Comparison of ENCODE assay signal across 8 cellular contexts in genomic region chr18:55522011-55522410, GRCh38.
DNase-seq lines count a peak whose midpoint lies in the region; ATAC-seq, FAIRE-seq and TF ChIP-seq lines count a peak whose summit lies in the region.

No MANE protein-coding gene starts in this region.

- H3K27ac Mint-ChIP-seq in progenitor cell of endocrine pancreas, result no peak overlapping the region

- no peaks in the 10 kb centered on the region for H3K27me3 Mint-ChIP-seq in progenitor cell of endocrine pancreas

- TF ChIP-seq CTCF in GM12878 (IDR thresholded peaks at IDR 0.05 in 2 of 3, conservative IDR thresholded peaks at IDR 0.05 in 1 of 3; ENCODE audit: control insufficient read depth in 2 of 3, extremely low read depth in 1 of 3, insufficient read depth in 1 of 3, low read depth in 3 of 3, low read length in 3 of 3), result peak; percentile 44 to 63 (median 55)
- TF ChIP-seq CTCF in progenitor cell of endocrine pancreas (IDR thresholded peaks at IDR 0.05; ENCODE audit: unreplicated experiment), result peak; percentile 44

- POLR2A ChIA-PET in GM12878 (lab: Charles Lee), result interaction anchor here (0.6 kb wide), 1 partner anchor 425 kb away, joined by 4 read pairs; no protein-coding TSS in a partner anchor

- no TSS peak for BruUV-seq in GM12878 (replicated peaks; lab: Mats Ljungman, UMichigan)

- TF ChIP-seq POLR2A in GM12878 (IDR thresholded peaks at IDR 0.05; ENCODE audit: low read depth, low read length), result no peak

- peak; percentile 64 for TF ChIP-seq RAD21 in GM12878 (IDR thresholded peaks at IDR 0.05; ENCODE audit: insufficient read depth, low read depth, low read length)

- ATAC-seq in HG03354 (IDR thresholded peaks at IDR 0.05; ENCODE audit: poor library complexity, severe bottlenecking, unreplicated experiment), result peak; percentile 62
- peak; percentile 70 for ATAC-seq in GM12878
- ATAC-seq in HG02763 (IDR thresholded peaks at IDR 0.05; ENCODE audit: unreplicated experiment), result no peak

- in situ Hi-C loops in GM12878 (cut with MboI), result no loop called here

- no peaks in the 10 kb centered on the region for H3K36me3 Mint-ChIP-seq in progenitor cell of endocrine pancreas (ENCODE audit: insufficient read depth)

- no peak overlapping the region for H2AFZ ChIP-seq in GM12878 (ENCODE audit: control insufficient read depth, low read depth, low read length)

- no peak overlapping the region for H3K9ac ChIP-seq in GM12878 (ENCODE audit: control insufficient read depth, insufficient read depth, low read length)

- peaks cover 2% of the 10 kb centered on the region for H3K4me1 Mint-ChIP-seq in progenitor cell of endocrine pancreas (ENCODE audit: low read depth)

- no peak overlapping the region for H3K27ac ChIP-seq in GM12878 (ENCODE audit: control insufficient read depth, insufficient read depth)

- no peaks in the 10 kb centered on the region for H3K36me3 ChIP-seq in GM12878 (ENCODE audit: control insufficient read depth in 2 of 2, insufficient read depth in 2 of 2, low read length in 1 of 2)

- H3K27me3 ChIP-seq in GM12878 (replicated peaks in 1 of 2; ENCODE audit: control insufficient read depth in 2 of 2, insufficient read depth in 2 of 2, low read length in 1 of 2), result no peaks in the 10 kb centered on the region

- intact Hi-C loops in GM12878 (cut with micrococcal nuclease; ENCODE audit: unreplicated experiment), result loop anchor here (2.0 kb wide), 1 partner anchor 105 kb away; no protein-coding TSS in a partner anchor

- no peaks in the 10 kb centered on the region for H3K9me3 Mint-ChIP-seq in progenitor cell of endocrine pancreas (ENCODE audit: low read depth)

- peak; percentile 30 to 35 for DNase-seq in activated T-cell treated with anti-CD3 and anti-CD28 coated beads, Interleukin-2, amount 50 U/mL, for 48 hours
- DNase-seq in activated T-cell treated with anti-CD3 and anti-CD28 coated beads, Interleukin-2, amount 50 U/mL, for 1 hour, result no peak
- DNase-seq in GM12878 (ENCODE audit: low read depth, low spot score), result no peak
- no peak for DNase-seq in progenitor cell of endocrine pancreas (ENCODE audit: low spot score, unreplicated experiment)
- no peak for DNase-seq in DMS114 treated with DMSO at 0.1 percent for 48 hours (lab: John Stamatoyannopoulos, UW; ENCODE audit: unreplicated experiment)
- DNase-seq in DMS153 (lab: John Stamatoyannopoulos, UW), result no peak

- SMC1A ChIA-PET in GM12878 (lab: Charles Lee; ENCODE audit: uncharacterized antibody, unreplicated experiment), result no interaction called here

- H4K20me1 ChIP-seq in GM12878 (ENCODE audit: control insufficient read depth, insufficient read depth), result no peaks in the 10 kb centered on the region

- WGBS in GM12878 (ENCODE audit: insufficient coverage, insufficient replicate concordance, low lambda C conversion rate, missing lambda C conversion rate), result 27% methylated on average over 3 of the region's 3 CpGs

- CTCF ChIA-PET in GM12878 (lab: Yijun Ruan, JAX), result interaction anchor here (1.2 to 1.6 kb wide), 4 partner anchors 9 to 287 kb away, joined by 4 to 6 read pairs (median 4); no protein-coding TSS in a partner anchor

- H3K4me1 ChIP-seq in GM12878 (ENCODE audit: control insufficient read depth, insufficient read depth, low read length), result no peaks in the 10 kb centered on the region

- H3K9me3 ChIP-seq in GM12878 (replicated peaks; ENCODE audit: control insufficient read depth, insufficient read depth, low read length), result no peaks in the 10 kb centered on the region

- no peak overlapping the region for H3K4me2 ChIP-seq in GM12878 (ENCODE audit: control insufficient read depth, insufficient read depth)

- no peak overlapping the region for H3K4me3 ChIP-seq in GM12878

- no peak overlapping the region for H3K4me3 Mint-ChIP-seq in progenitor cell of endocrine pancreas (ENCODE audit: low read depth)

- H3K79me2 ChIP-seq in GM12878 (ENCODE audit: control insufficient read depth, insufficient read depth, low read length), result no peaks in the 10 kb centered on the region

- peak; percentile 83 for FAIRE-seq in GM12878 (lab: Jason Lieb, UNC)

- RAD21 ChIA-PET in GM12878 (lab: Charles Lee; ENCODE audit: unreplicated experiment), result no interaction called here

- no peak for TF ChIP-seq EP300 in GM12878 (IDR thresholded peaks at IDR 0.05; ENCODE audit: borderline replicate concordance in 1 of 2, control insufficient read depth in 1 of 2, low read depth in 2 of 2, low read length in 2 of 2)

TF ChIP-seq in GM12878, 131 proteins besides CTCF, POLR2A, EP300 and RAD21:
- peak; percentile 54 for TF ChIP-seq SMC3 (IDR thresholded peaks at IDR 0.05; ENCODE audit: borderline replicate concordance, low read length)
- TF ChIP-seq NR2F1 (conservative IDR thresholded peaks at IDR 0.05), result no peak

Comparison
In these comparisons a context has a peak if more than half of its experiments do, and no peak if none do; other contexts are left out.
1. DNase-seq: peak in activated T-cell treated with anti-CD3 and anti-CD28 coated beads, Interleukin-2, amount 50 U/mL, for 48 hours (2 of 2); none in activated T-cell treated with anti-CD3 and anti-CD28 coated beads, Interleukin-2, amount 50 U/mL, for 1 hour (single experiment), GM12878 (single experiment), progenitor cell of endocrine pancreas (single experiment), DMS114 treated with DMSO at 0.1 percent for 48 hours (single experiment) and DMS153 (single experiment).